9 cellular contexts compared by ENCODE assay signal in genomic region chr3:27171113-27171512, GRCh38.
DNase-seq lines count a peak whose midpoint lies in the region; ATAC-seq and TF ChIP-seq lines count a peak whose summit lies in the region.
"Had no signal": no experiment of that assay in that cellular context is flagged by ENCODE, and none has a peak within 500 bp of the region (broad histone marks: within the 10 kb centered on the region; RNA-seq: fewer than 3 reads in every experiment).

No MANE protein-coding gene starts in this region.

- no peaks in the 10 kb centered on the region for H4K20me1 ChIP-seq in Karpas-422 (ENCODE audit: insufficient read depth, low read depth, low read length)

- no peaks in the 10 kb centered on the region for H3K4me1 ChIP-seq in Karpas-422 (ENCODE audit: low read length)
- no peaks in the 10 kb centered on the region for H3K4me1 ChIP-seq in upper lobe of right lung

- no peak overlapping the region for H3K4me3 ChIP-seq in Karpas-422 (ENCODE audit: low read length)
- H3K4me3 ChIP-seq in upper lobe of right lung, result no peak overlapping the region

- H3K27me3 ChIP-seq in Karpas-422 (ENCODE audit: low read length), result no peaks in the 10 kb centered on the region
- no peaks in the 10 kb centered on the region for H3K27me3 ChIP-seq in upper lobe of right lung

- H3K9me3 ChIP-seq in Karpas-422 (ENCODE audit: low read length), result no peaks in the 10 kb centered on the region
- H3K9me3 ChIP-seq in upper lobe of right lung, result no peaks in the 10 kb centered on the region

- H3K36me3 ChIP-seq in Karpas-422 (ENCODE audit: insufficient read depth, low read length) (no peaks in the 10 kb centered on the region), upper lobe of right lung (no peaks in the 10 kb centered on the region)

- no peaks in the 10 kb centered on the region for H3K79me2 ChIP-seq in Karpas-422 (ENCODE audit: low read length)

- intact Hi-C loops in upper lobe of right lung (cut with DNase I), result no loop called here

- H3K9me2 ChIP-seq in Karpas-422 (replicated peaks; ENCODE audit: insufficient read depth, low read length), result no peaks in the 10 kb centered on the region

- H2AFZ ChIP-seq in Karpas-422 (ENCODE audit: low read length), result no peak overlapping the region

- H3K27ac ChIP-seq in Karpas-422 (ENCODE audit: low read length) (no peak overlapping the region), upper lobe of right lung (no peak overlapping the region)

- no peak overlapping the region for H3K4me2 ChIP-seq in Karpas-422 (ENCODE audit: low read depth, low read length, poor library complexity, severe bottlenecking)

- ATAC-seq in GM19328 (IDR thresholded peaks at IDR 0.05; ENCODE audit: unreplicated experiment) (peak; percentile 92), HG02885 (IDR thresholded peaks at IDR 0.05; ENCODE audit: poor library complexity, unreplicated experiment) (peak; percentile 91), upper lobe of right lung (no peak)

- TF ChIP-seq CTCF in upper lobe of right lung (IDR thresholded peaks at IDR 0.05), result no peak

- no peak overlapping the region for H3K9ac ChIP-seq in Karpas-422 (ENCODE audit: low read length)

- DNase-seq in AML-193 (lab: John Stamatoyannopoulos, UW) (peak; percentile 81 to 87), Karpas-422 (peak; percentile 54), upper lobe of right lung (no peak), LoVo (ENCODE audit: low spot score) (no peak), COR-L47 (lab: John Stamatoyannopoulos, UW) (no peak)
- no peak for DNase-seq in stimulated activated CD4-positive, alpha-beta T cell treated with anti-CD3 and anti-CD28 coated beads, Interleukin-2, amount 100 ng/mL, for 24 hours
- DNase-seq: activated T-cell treated with anti-CD3 and anti-CD28 coated beads, Interleukin-2, amount 50 U/mL, for 1 hour had no signal

Comparison
In these comparisons a context has a peak if more than half of its experiments do, and no peak if none do; other contexts are left out.
1. DNase-seq: peak in AML-193 (2 of 2) and Karpas-422 (single experiment); none in upper lobe of right lung (single experiment), LoVo (single experiment), COR-L47 (single experiment) and stimulated activated CD4-positive, alpha-beta T cell treated with anti-CD3 and anti-CD28 coated beads, Interleukin-2, amount 100 ng/mL, for 24 hours (0 of 2).